10 cellular contexts compared by ENCODE assay signal in genomic region chr1:100455478-100456072, GRCh38.
A peak's percentile ranks its signal among the peaks of the same experiment; 100 is the strongest.
DNase-seq lines count a peak whose midpoint lies in the region; ATAC-seq and TF ChIP-seq lines count a peak whose summit lies in the region.
"Had no signal": no experiment of that assay in that cellular context is flagged by ENCODE, and none has a peak within 500 bp of the region (broad histone marks: within the 10 kb centered on the region; RNA-seq: fewer than 3 reads in every experiment).

No MANE protein-coding gene starts in this region.

- TF ChIP-seq CTCF in GM12865 (IDR thresholded peaks at IDR 0.05; ENCODE audit: insufficient read depth, low read depth, low read length, missing control alignments): peak; percentile 29

- ATAC-seq in HG02970 (IDR thresholded peaks at IDR 0.05; ENCODE audit: low FRiP score, unreplicated experiment): no peak

- DNase-seq in ACHN (peak; percentile 10), GM12865 (ENCODE audit: low read depth) (no peak), SKM-1 treated with dmso at 0.1 percent for 144 hours (lab: John Stamatoyannopoulos, UW; ENCODE audit: unreplicated experiment) (peak; percentile 31), germinal center (ENCODE audit: low spot score) (peak; percentile 10), SHP77 (lab: John Stamatoyannopoulos, UW) (no peak), ureter (ENCODE audit: low spot score) (no peak)
- DNase-seq in activated T-cell treated with anti-CD3 and anti-CD28 coated beads, Interleukin-2, amount 50 U/mL, for 1 hour: no peak
- DNase-seq: activated B cell treated with CpG ODN at 0.5 μM for 24 hours, naive B cell had no signal

- H3K4me3 ChIP-seq in GM12865 (ENCODE audit: low read depth, low read length): no peak overlapping the region

- in situ Hi-C loops in ACHN (cut with HindIII; ENCODE audit: low pct_ligation_motif_present, low pct_unique_long_range_greater_than_20kb, low sequenced_read_pairs): loop anchor here (25.0 kb wide), 1 partner anchor 407 kb away; no protein-coding TSS in a partner anchor

Comparison
In these comparisons a context has a peak if more than half of its experiments do, and no peak if none do; other contexts are left out.
1. DNase-seq: peak in ACHN (single experiment), SKM-1 treated with dmso at 0.1 percent for 144 hours (single experiment) and germinal center (single experiment); none in GM12865 (single experiment), SHP77 (0 of 2), ureter (single experiment) and activated T-cell treated with anti-CD3 and anti-CD28 coated beads, Interleukin-2, amount 50 U/mL, for 1 hour (single experiment).